13 cellular contexts compared by ENCODE assay signal in genomic region chr9:88923653-88924284, GRCh38.
A peak's percentile ranks its signal among the peaks of the same experiment; 100 is the strongest.
DNase-seq lines count a peak whose midpoint lies in the region; ATAC-seq and TF ChIP-seq lines count a peak whose summit lies in the region.
"Had no signal": no experiment of that assay in that cellular context is flagged by ENCODE, and none has a peak within 500 bp of the region (broad histone marks: within the 10 kb centered on the region; RNA-seq: fewer than 3 reads in every experiment).

No MANE protein-coding gene starts in this region.

- peaks cover 3% of the 10 kb centered on the region for H3K27me3 Mint-ChIP-seq in activated naive CD4-positive, alpha-beta T cell treated with anti-CD3 and anti-CD28 coated beads for 36 hours (ENCODE audit: low read depth)
- peaks cover 63% of the 10 kb centered on the region for H3K27me3 Mint-ChIP-seq in activated naive CD4-positive, alpha-beta T cell treated with anti-CD3 and anti-CD28 coated beads, Interleukin-2, amount 10 ng/mL, durations not matched to agents 7 days and 5 days
- peaks cover 36% of the 10 kb centered on the region for H3K27me3 Mint-ChIP-seq in stimulated activated naive CD8-positive, alpha-beta T cell treated with anti-CD3 and anti-CD28 coated beads, Interleukin-15, amount 100 ng/mL, for 72 hours

- no peak overlapping the region for H3K27ac Mint-ChIP-seq in activated naive CD4-positive, alpha-beta T cell treated with anti-CD3 and anti-CD28 coated beads for 36 hours
- no peak overlapping the region for H3K27ac Mint-ChIP-seq in activated naive CD4-positive, alpha-beta T cell treated with anti-CD3 and anti-CD28 coated beads, Interleukin-2, amount 10 ng/mL, durations not matched to agents 7 days and 5 days
- H3K27ac Mint-ChIP-seq in stimulated activated naive CD8-positive, alpha-beta T cell treated with anti-CD3 and anti-CD28 coated beads, Interleukin-15, amount 100 ng/mL, for 72 hours = peak overlapping the region in 1 of 2 donors; percentile 6

- H3K36me3 Mint-ChIP-seq in activated naive CD4-positive, alpha-beta T cell treated with anti-CD3 and anti-CD28 coated beads for 36 hours (ENCODE audit: low read depth) = peaks cover 6% of the 10 kb centered on the region
- H3K36me3 Mint-ChIP-seq in activated naive CD4-positive, alpha-beta T cell treated with anti-CD3 and anti-CD28 coated beads, Interleukin-2, amount 10 ng/mL, durations not matched to agents 7 days and 5 days = peaks cover 1% of the 10 kb centered on the region

- peaks cover 50% of the 10 kb centered on the region for H3K4me1 Mint-ChIP-seq in activated naive CD4-positive, alpha-beta T cell treated with anti-CD3 and anti-CD28 coated beads for 36 hours (ENCODE audit: low read depth)
- H3K4me1 Mint-ChIP-seq in activated naive CD4-positive, alpha-beta T cell treated with anti-CD3 and anti-CD28 coated beads, Interleukin-2, amount 10 ng/mL, durations not matched to agents 7 days and 5 days = peaks cover 46% of the 10 kb centered on the region
- H3K4me1 Mint-ChIP-seq in stimulated activated naive CD8-positive, alpha-beta T cell treated with anti-CD3 and anti-CD28 coated beads, Interleukin-15, amount 100 ng/mL, for 72 hours = peaks cover 54% of the 10 kb centered on the region

- no peak for TF ChIP-seq CTCF in OCI-LY7 (conservative IDR thresholded peaks at IDR 0.05; ENCODE audit: low read length)

- DNase-seq in activated naive CD4-positive, alpha-beta T cell treated with anti-CD3 and anti-CD28 coated beads for 36 hours = peak; percentile 51
- no peak for DNase-seq in activated naive CD4-positive, alpha-beta T cell treated with anti-CD3 and anti-CD28 coated beads, Interleukin-2, amount 10 ng/mL, durations not matched to agents 7 days and 5 days
- DNase-seq in OCI-LY7 (ENCODE audit: low spot score) = no peak
- peak; percentile 80 for DNase-seq in cardiac septum (ENCODE audit: low spot score)
- peak; percentile 29 to 58 for DNase-seq in stimulated activated naive CD8-positive, alpha-beta T cell treated with anti-CD3 and anti-CD28 coated beads, Interleukin-15, amount 100 ng/mL, for 72 hours
- no peak for DNase-seq in KG1 (lab: John Stamatoyannopoulos, UW)
- DNase-seq in kidney glomerular epithelial cell (lab: John Stamatoyannopoulos, UW) = no peak
- DNase-seq in posterior vena cava (ENCODE audit: low spot score) = no peak
- DNase-seq: foreskin keratinocyte, NCI-H1105 treated with DMSO at 0.1 percent for 48 hours, NCI-H774 had no signal

- no peaks in the 10 kb centered on the region for H3K79me2 ChIP-seq in OCI-LY7 (ENCODE audit: insufficient read depth, low read depth, low read length)

- no peak overlapping the region for H3K4me3 ChIP-seq in OCI-LY7 (ENCODE audit: low read depth, low read length, poor library complexity, severe bottlenecking)
- H3K4me3 ChIP-seq: ascending aorta had no signal

- intact Hi-C loops in activated naive CD4-positive, alpha-beta T cell treated with anti-CD3 and anti-CD28 coated beads for 36 hours (cut with micrococcal nuclease) = loop anchor here (2.0 to 10.0 kb wide), 2 partner anchors 65 to 231 kb away; no protein-coding TSS in a partner anchor
- intact Hi-C loops in OCI-LY7 (cut with micrococcal nuclease; ENCODE audit: unreplicated experiment) (no loop called here), cardiac septum (cut with DNase I) (loop anchor here (10.0 kb wide), 1 partner anchor 49 kb away; no protein-coding TSS in a partner anchor), posterior vena cava (cut with DNase I) (no loop called here)

- CTCF ChIA-PET in activated naive CD4-positive, alpha-beta T cell treated with anti-CD3 and anti-CD28 coated beads for 36 hours (lab: Charles Lee) = interaction anchor here (0.6 kb wide), 1 partner anchor 652 kb away, joined by 3 read pairs; no protein-coding TSS in a partner anchor
- CTCF ChIA-PET in activated naive CD4-positive, alpha-beta T cell treated with anti-CD3 and anti-CD28 coated beads, Interleukin-2, amount 10 ng/mL, durations not matched to agents 7 days and 5 days (lab: Charles Lee) = no interaction called here
- CTCF ChIA-PET in OCI-LY7 (lab: Charles Lee; ENCODE audit: unreplicated experiment) = no interaction called here

- BruUV-seq in OCI-LY7 (replicated peaks; lab: Mats Ljungman, UMichigan) = no TSS peak

- H3K36me3 ChIP-seq in OCI-LY7 (ENCODE audit: insufficient read depth, low read length) = no peaks in the 10 kb centered on the region; the same call in 1 of the 2 replicates
- H3K36me3 ChIP-seq: ascending aorta had no signal

- POLR2A ChIA-PET in OCI-LY7 (lab: Charles Lee) = interaction anchor here (0.7 to 1.1 kb wide), 2 partner anchors 34 to 118 kb away, joined by 3 to 8 read pairs; no protein-coding TSS in a partner anchor

- no peak overlapping the region for H3K4me3 Mint-ChIP-seq in activated naive CD4-positive, alpha-beta T cell treated with anti-CD3 and anti-CD28 coated beads for 36 hours
- no peak overlapping the region for H3K4me3 Mint-ChIP-seq in activated naive CD4-positive, alpha-beta T cell treated with anti-CD3 and anti-CD28 coated beads, Interleukin-2, amount 10 ng/mL, durations not matched to agents 7 days and 5 days
- H3K4me3 Mint-ChIP-seq in stimulated activated naive CD8-positive, alpha-beta T cell treated with anti-CD3 and anti-CD28 coated beads, Interleukin-15, amount 100 ng/mL, for 72 hours = peak overlapping the region; percentile 20 to 21
- H3K4me3 Mint-ChIP-seq: neural crest cell had no signal

- peaks cover 20% of the 10 kb centered on the region; the same call in 1 of the 2 replicates for H3K9me3 ChIP-seq in OCI-LY7 (ENCODE audit: low read length)
- H3K9me3 ChIP-seq: ascending aorta had no signal

- H3K4me1 ChIP-seq in OCI-LY7 (ENCODE audit: insufficient read depth, low read length, poor library complexity, severe bottlenecking) = peaks cover 73% of the 10 kb centered on the region
- H3K4me1 ChIP-seq: ascending aorta, foreskin keratinocyte had no signal

- H4K20me1 ChIP-seq in OCI-LY7 (ENCODE audit: insufficient read depth, low read length) = no peaks in the 10 kb centered on the region

- peak overlapping the region; percentile 61; the same call in 1 of the 2 replicates for H3K4me2 ChIP-seq in OCI-LY7 (ENCODE audit: low read length)

- no peaks in the 10 kb centered on the region for H3K9me2 ChIP-seq in OCI-LY7 (ENCODE audit: insufficient read depth, low read length)

- H3K27ac ChIP-seq in OCI-LY7 (ENCODE audit: low read depth, low read length, poor library complexity, severe bottlenecking) = peak overlapping the region; percentile 90
- H3K27ac ChIP-seq: ascending aorta, foreskin keratinocyte had no signal

- H3K9me3 Mint-ChIP-seq in activated naive CD4-positive, alpha-beta T cell treated with anti-CD3 and anti-CD28 coated beads for 36 hours = peaks cover 6% of the 10 kb centered on the region
- H3K9me3 Mint-ChIP-seq in activated naive CD4-positive, alpha-beta T cell treated with anti-CD3 and anti-CD28 coated beads, Interleukin-2, amount 10 ng/mL, durations not matched to agents 7 days and 5 days = peaks cover 14% of the 10 kb centered on the region
- peaks cover 8 to 11% of the 10 kb centered on the region in 2 donors for H3K9me3 Mint-ChIP-seq in stimulated activated naive CD8-positive, alpha-beta T cell treated with anti-CD3 and anti-CD28 coated beads, Interleukin-15, amount 100 ng/mL, for 72 hours

- no peak overlapping the region for H2AFZ ChIP-seq in OCI-LY7 (ENCODE audit: low read length)

- ATAC-seq in stimulated activated naive CD8-positive, alpha-beta T cell treated with anti-CD3 and anti-CD28 coated beads, Interleukin-15, amount 100 ng/mL, for 72 hours = peak; percentile 82
- ATAC-seq: foreskin keratinocyte had no signal

Comparison
In these comparisons a context has a peak if more than half of its experiments do, and no peak if none do; other contexts are left out.
1. DNase-seq: peak in activated naive CD4-positive, alpha-beta T cell treated with anti-CD3 and anti-CD28 coated beads for 36 hours (single experiment), cardiac septum (single experiment) and stimulated activated naive CD8-positive, alpha-beta T cell treated with anti-CD3 and anti-CD28 coated beads, Interleukin-15, amount 100 ng/mL, for 72 hours (2 of 2); none in activated naive CD4-positive, alpha-beta T cell treated with anti-CD3 and anti-CD28 coated beads, Interleukin-2, amount 10 ng/mL, durations not matched to agents 7 days and 5 days (single experiment), OCI-LY7 (single experiment), KG1 (single experiment), kidney glomerular epithelial cell (single experiment) and posterior vena cava (single experiment).
2. H3K4me3 Mint-ChIP-seq: peak in stimulated activated naive CD8-positive, alpha-beta T cell treated with anti-CD3 and anti-CD28 coated beads, Interleukin-15, amount 100 ng/mL, for 72 hours (2 of 2); none in activated naive CD4-positive, alpha-beta T cell treated with anti-CD3 and anti-CD28 coated beads for 36 hours (single experiment) and activated naive CD4-positive, alpha-beta T cell treated with anti-CD3 and anti-CD28 coated beads, Interleukin-2, amount 10 ng/mL, durations not matched to agents 7 days and 5 days (single experiment).
3. intact Hi-C loops: an anchor here in activated naive CD4-positive, alpha-beta T cell treated with anti-CD3 and anti-CD28 coated beads for 36 hours (2.0 to 10.0 kb wide) and cardiac septum (10.0 kb wide); none called in OCI-LY7 and posterior vena cava.